ENCODE assay signal across 8 cellular contexts in the genomic region with DNA sequence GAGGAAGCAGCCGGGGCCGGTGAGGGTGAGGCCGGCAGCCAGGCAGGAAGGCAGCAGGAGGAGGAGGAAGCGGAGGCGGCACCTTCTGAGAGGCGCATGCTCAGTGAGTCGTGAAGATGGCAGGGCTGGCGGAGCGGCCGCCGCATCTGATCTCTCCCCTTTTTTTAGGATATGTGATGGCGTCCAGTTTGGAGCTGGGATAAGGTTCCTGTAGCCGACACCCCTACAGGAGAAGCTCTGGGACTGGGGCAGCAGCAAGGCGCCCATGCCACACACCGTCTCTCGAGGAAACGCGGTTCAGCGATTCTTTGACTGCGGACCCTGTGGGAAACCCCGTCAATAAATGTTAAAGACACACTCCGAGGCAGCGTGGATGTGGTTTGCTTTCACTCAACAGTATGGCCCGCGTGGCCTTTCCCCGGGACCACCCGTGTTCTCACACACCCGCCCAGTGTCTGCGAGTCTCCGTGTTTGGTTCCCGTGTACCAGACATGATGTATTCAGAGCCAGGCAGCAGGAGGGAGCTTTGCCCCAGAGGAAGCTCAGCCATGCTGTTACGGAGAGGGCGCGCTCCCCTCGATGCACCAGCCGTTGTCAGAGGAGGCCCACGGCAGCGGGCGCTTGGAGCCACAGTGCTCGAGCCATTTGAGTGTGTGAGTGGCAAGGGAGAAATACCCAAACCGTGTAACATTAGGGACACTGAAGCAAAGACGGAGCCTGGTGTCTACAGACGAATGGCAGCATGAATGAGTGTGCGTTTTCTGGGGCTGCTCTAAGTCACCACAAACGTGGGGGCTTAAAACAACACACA. TPM values are rescaled to one million over a fixed set of nuclear protein-coding genes. Genes with fewer than 3 reads are reported as not detected.
A peak's percentile ranks its signal among the peaks of the same experiment; 100 is the strongest.
DNase-seq lines count a peak whose midpoint lies in the region; ATAC-seq and TF ChIP-seq lines count a peak whose summit lies in the region.

No MANE protein-coding gene starts in this region.

- CTCF ChIA-PET in CD4-positive, alpha-beta T cell (lab: Charles Lee) = interaction anchor here (1.4 kb wide), 1 partner anchor 689 kb away, joined by 3 read pairs; no protein-coding TSS in a partner anchor

- H3K4me3 Mint-ChIP-seq in CD4-positive, alpha-beta T cell = peak overlapping the region; percentile 87
- peak overlapping the region; percentile 90 for H3K4me3 Mint-ChIP-seq in activated T-helper 1 cell treated with anti-CD3 and anti-CD28 coated beads, Interleukin-12 subunit alpha, Interleukin-12 subunit beta, Interleukin-2, Interleukin-4 antibody, amounts not matched to agents 30 ng/mL and 10 ng/mL and 1 ng/mL, durations not matched to agents 14 hours and 24 hours and 36 hours

- no peaks in the 10 kb centered on the region for H3K27me3 ChIP-seq in CD4-positive, alpha-beta T cell (ENCODE audit: control insufficient read depth, insufficient read depth, low read length)
- no peaks in the 10 kb centered on the region for H3K27me3 ChIP-seq in left lung

- H3K36me3 Mint-ChIP-seq in CD4-positive, alpha-beta T cell (ENCODE audit: low read depth) = peaks cover 68% of the 10 kb centered on the region
- peaks cover 37% of the 10 kb centered on the region for H3K36me3 Mint-ChIP-seq in activated T-helper 1 cell treated with anti-CD3 and anti-CD28 coated beads, Interleukin-12 subunit alpha, Interleukin-12 subunit beta, Interleukin-2, Interleukin-4 antibody, amounts not matched to agents 30 ng/mL and 10 ng/mL and 1 ng/mL, durations not matched to agents 14 hours and 24 hours and 36 hours (ENCODE audit: low read depth)

- peak overlapping the region; percentile 89 for H3K27ac Mint-ChIP-seq in CD4-positive, alpha-beta T cell
- peak overlapping the region; percentile 91 for H3K27ac Mint-ChIP-seq in activated T-helper 1 cell treated with anti-CD3 and anti-CD28 coated beads, Interleukin-12 subunit alpha, Interleukin-12 subunit beta, Interleukin-2, Interleukin-4 antibody, amounts not matched to agents 30 ng/mL and 10 ng/mL and 1 ng/mL, durations not matched to agents 14 hours and 24 hours and 36 hours

- peaks cover 0 to 62% of the 10 kb centered on the region in 2 donors for H3K36me3 ChIP-seq in left lung

- no peaks in the 10 kb centered on the region for H3K9me3 ChIP-seq in CD4-positive, alpha-beta T cell (ENCODE audit: control insufficient read depth, low read length)
- H3K9me3 ChIP-seq in left lung = no peaks in the 10 kb centered on the region

- H3K27ac ChIP-seq in CD4-positive, alpha-beta T cell (ENCODE audit: low read depth, low read length) = peak overlapping the region; percentile 39
- peak overlapping the region in 1 of 2 donors; percentile 65 for H3K27ac ChIP-seq in left lung

- peak overlapping the region in 1 of 2 donors; percentile 29 for H3K4me3 ChIP-seq in left lung

- peaks cover 35% of the 10 kb centered on the region for H3K4me1 Mint-ChIP-seq in CD4-positive, alpha-beta T cell (ENCODE audit: low read depth)
- peaks cover 27% of the 10 kb centered on the region for H3K4me1 Mint-ChIP-seq in activated T-helper 1 cell treated with anti-CD3 and anti-CD28 coated beads, Interleukin-12 subunit alpha, Interleukin-12 subunit beta, Interleukin-2, Interleukin-4 antibody, amounts not matched to agents 30 ng/mL and 10 ng/mL and 1 ng/mL, durations not matched to agents 14 hours and 24 hours and 36 hours (ENCODE audit: low read depth)

- ATAC-seq in CD4-positive, alpha-beta T cell (ENCODE audit: poor library complexity) = peak; percentile 75
- ATAC-seq in HG03439 (IDR thresholded peaks at IDR 0.05; ENCODE audit: unreplicated experiment) = peak; percentile 63
- ATAC-seq in left lung = peak; percentile 50

- intact Hi-C loops in CD4-positive, alpha-beta T cell (cut with DNase I, micrococcal nuclease) = loop anchor here in 1 of 2 experiments (2.0 to 10.0 kb wide), 3 partner anchors 40 to 508 kb away; a partner anchor contains a TSS
- intact Hi-C loops in activated T-helper 1 cell treated with anti-CD3 and anti-CD28 coated beads, Interleukin-12 subunit alpha, Interleukin-12 subunit beta, Interleukin-2, Interleukin-4 antibody, amounts not matched to agents 30 ng/mL and 10 ng/mL and 1 ng/mL, durations not matched to agents 14 hours and 24 hours and 36 hours (cut with micrococcal nuclease) = loop anchor here (1.0 to 5.0 kb wide), 2 partner anchors 27 to 186 kb away; a partner anchor contains a TSS
- intact Hi-C loops in left lung (cut with DNase I) = loop anchor here in 1 of 2 donors (10.0 kb wide), 1 partner anchor 628 kb away; no protein-coding TSS in a partner anchor

- TF ChIP-seq CTCF in CD4-positive, alpha-beta T cell (IDR thresholded peaks at IDR 0.05) = no peak
- TF ChIP-seq CTCF in left lung (IDR thresholded peaks at IDR 0.05) = no peak

- DNase-seq in CD4-positive, alpha-beta T cell = peak; percentile 42 to 71 (median 62)
- peak; percentile 64 for DNase-seq in activated T-helper 1 cell treated with anti-CD3 and anti-CD28 coated beads, Interleukin-12 subunit alpha, Interleukin-12 subunit beta, Interleukin-2, Interleukin-4 antibody, amounts not matched to agents 30 ng/mL and 10 ng/mL and 1 ng/mL, durations not matched to agents 14 hours and 24 hours and 36 hours (ENCODE audit: low spot score)
- DNase-seq in left lung = peak; percentile 83 to 94
- peak; percentile 66 for DNase-seq in stimulated activated CD8-positive, alpha-beta memory T cell treated with anti-CD3 and anti-CD28 coated beads, Interleukin-4, amount 100 ng/mL, for 24 hours (ENCODE audit: low read depth)
- no peak for DNase-seq in cortex of kidney (lab: John Stamatoyannopoulos, UW)
- no peak for DNase-seq in NCI-H1105 treated with DMSO at 0.1 percent for 48 hours (lab: John Stamatoyannopoulos, UW)
- no peak for DNase-seq in AG08396 (ENCODE audit: low spot score)

- H3K4me1 ChIP-seq in left lung = peaks cover 0 to 13% of the 10 kb centered on the region in 2 donors

- no peaks in the 10 kb centered on the region for H3K27me3 Mint-ChIP-seq in CD4-positive, alpha-beta T cell
- no peaks in the 10 kb centered on the region for H3K27me3 Mint-ChIP-seq in activated T-helper 1 cell treated with anti-CD3 and anti-CD28 coated beads, Interleukin-12 subunit alpha, Interleukin-12 subunit beta, Interleukin-2, Interleukin-4 antibody, amounts not matched to agents 30 ng/mL and 10 ng/mL and 1 ng/mL, durations not matched to agents 14 hours and 24 hours and 36 hours (ENCODE audit: insufficient read depth)

- POLR2A ChIA-PET in CD4-positive, alpha-beta T cell (lab: Charles Lee) = interaction anchor here (1.0 kb wide), 1 partner anchor 184 kb away, joined by 3 read pairs; a partner anchor contains a TSS

- H3K9me3 Mint-ChIP-seq in CD4-positive, alpha-beta T cell = no peaks in the 10 kb centered on the region
- H3K9me3 Mint-ChIP-seq in activated T-helper 1 cell treated with anti-CD3 and anti-CD28 coated beads, Interleukin-12 subunit alpha, Interleukin-12 subunit beta, Interleukin-2, Interleukin-4 antibody, amounts not matched to agents 30 ng/mL and 10 ng/mL and 1 ng/mL, durations not matched to agents 14 hours and 24 hours and 36 hours = no peaks in the 10 kb centered on the region

RNA-seq across cellular contexts. Expression of a gene that starts 27.7 kb away (rescaled TPM):
- total RNA-seq in CD4-positive, alpha-beta T cell = 1 to 10 TPM; 6.2 to 6.4 TPM
- total RNA-seq in activated T-helper 1 cell treated with anti-CD3 and anti-CD28 coated beads, Interleukin-12 subunit alpha, Interleukin-12 subunit beta, Interleukin-2, Interleukin-4 antibody, amounts not matched to agents 30 ng/mL and 10 ng/mL and 1 ng/mL, durations not matched to agents 14 hours and 24 hours and 36 hours = 91.6 and 91.7 TPM in 2 replicates
- 10 to 100 TPM; 31.7 to 53.7 TPM for total RNA-seq in left lung

RNA-seq across cellular contexts. Expression of a gene that starts 41.1 kb away (rescaled TPM):
- 10 to 100 TPM; 15.2 to 18.0 TPM for total RNA-seq in CD4-positive, alpha-beta T cell
- total RNA-seq in activated T-helper 1 cell treated with anti-CD3 and anti-CD28 coated beads, Interleukin-12 subunit alpha, Interleukin-12 subunit beta, Interleukin-2, Interleukin-4 antibody, amounts not matched to agents 30 ng/mL and 10 ng/mL and 1 ng/mL, durations not matched to agents 14 hours and 24 hours and 36 hours = 60.6 and 63.0 TPM in 2 replicates
- total RNA-seq in left lung = 10 to 100 TPM; 23.3 to 32.0 TPM

Comparison
In these comparisons a context has a peak if more than half of its experiments do, and no peak if none do; other contexts are left out.
1. DNase-seq: peak in CD4-positive, alpha-beta T cell (10 of 10), activated T-helper 1 cell treated with anti-CD3 and anti-CD28 coated beads, Interleukin-12 subunit alpha, Interleukin-12 subunit beta, Interleukin-2, Interleukin-4 antibody, amounts not matched to agents 30 ng/mL and 10 ng/mL and 1 ng/mL, durations not matched to agents 14 hours and 24 hours and 36 hours (single experiment), left lung (2 of 2) and stimulated activated CD8-positive, alpha-beta memory T cell treated with anti-CD3 and anti-CD28 coated beads, Interleukin-4, amount 100 ng/mL, for 24 hours (single experiment); none in cortex of kidney (single experiment), NCI-H1105 treated with DMSO at 0.1 percent for 48 hours (single experiment) and AG08396 (single experiment).
2. RNA of a gene that starts 27.7 kb away (total RNA-seq): 91.6 to 91.7 TPM in activated T-helper 1 cell treated with anti-CD3 and anti-CD28 coated beads, Interleukin-12 subunit alpha, Interleukin-12 subunit beta, Interleukin-2, Interleukin-4 antibody, amounts not matched to agents 30 ng/mL and 10 ng/mL and 1 ng/mL, durations not matched to agents 14 hours and 24 hours and 36 hours and 31.7 to 53.7 TPM in left lung; 6.2 to 6.4 TPM in CD4-positive, alpha-beta T cell; every median in the first group is over 4 times any median in the second.
3. Peak in every context shown above with its lines, with median percentiles within 50 percentile points of each other: ATAC-seq.